9 cellular contexts compared by ENCODE assay signal in genomic region chr1:94093996-94094395, GRCh38. TPM values are rescaled to one million over a fixed set of nuclear protein-coding genes. Genes with fewer than 3 reads are reported as not detected.
DNase-seq lines count a peak whose midpoint lies in the region; ATAC-seq, FAIRE-seq and TF ChIP-seq lines count a peak whose summit lies in the region.
"Had no signal": no experiment of that assay in that cellular context is flagged by ENCODE, and none has a peak within 500 bp of the region (broad histone marks: within the 10 kb centered on the region; RNA-seq: fewer than 3 reads in every experiment).

No MANE protein-coding gene starts in this region.

- intact Hi-C loops in cardiac septum (cut with DNase I): no loop called here

- H3K4me3 Mint-ChIP-seq in endothelial cell (ENCODE audit: unreplicated experiment) (no peak overlapping the region), neural crest cell (peak overlapping the region; percentile 11)

- H3K4me1 Mint-ChIP-seq in endothelial cell (ENCODE audit: unreplicated experiment) (peaks cover 56% of the 10 kb centered on the region), neural crest cell (peaks cover 52% of the 10 kb centered on the region)

- peaks cover 0 to 60% of the 10 kb centered on the region in 2 donors for H3K4me1 ChIP-seq in right atrium auricular region

- no peaks in the 10 kb centered on the region for H3K27me3 ChIP-seq in right atrium auricular region

- no peaks in the 10 kb centered on the region for H3K36me3 ChIP-seq in right atrium auricular region

- TF ChIP-seq CTCF in right atrium auricular region (IDR thresholded peaks at IDR 0.05): no peak
- no peak for TF ChIP-seq CTCF in endothelial cell (IDR thresholded peaks at IDR 0.05; ENCODE audit: unreplicated experiment)
- TF ChIP-seq CTCF in neural crest cell (conservative IDR thresholded peaks at IDR 0.05): no peak

- no peak for ATAC-seq in HG02623 (IDR thresholded peaks at IDR 0.05; ENCODE audit: unreplicated experiment)
- no peak for ATAC-seq in HG03469 (IDR thresholded peaks at IDR 0.05; ENCODE audit: unreplicated experiment)

- peaks cover 3% of the 10 kb centered on the region for H3K36me3 Mint-ChIP-seq in endothelial cell (ENCODE audit: low read depth, unreplicated experiment)
- no peaks in the 10 kb centered on the region for H3K36me3 Mint-ChIP-seq in neural crest cell (ENCODE audit: low read depth)

- H3K4me3 ChIP-seq in right atrium auricular region: peak overlapping the region in 1 of 2 donors; percentile 5

- peak overlapping the region; percentile 96 for H3K27ac Mint-ChIP-seq in endothelial cell (ENCODE audit: unreplicated experiment)
- peak overlapping the region; percentile 91 for H3K27ac Mint-ChIP-seq in neural crest cell (ENCODE audit: unreplicated experiment)

- peak overlapping the region; percentile 62 to 83 for H3K27ac ChIP-seq in right atrium auricular region
- H3K27ac ChIP-seq: HL-60 had no signal

- H3K9me3 ChIP-seq in right atrium auricular region: no peaks in the 10 kb centered on the region

- H3K9me3 Mint-ChIP-seq in endothelial cell (ENCODE audit: unreplicated experiment): no peaks in the 10 kb centered on the region
- H3K9me3 Mint-ChIP-seq in neural crest cell: no peaks in the 10 kb centered on the region

- no peak for FAIRE-seq in urothelium cell line (lab: Jason Lieb, UNC)

- peaks cover 16% of the 10 kb centered on the region for H3K27me3 Mint-ChIP-seq in endothelial cell (ENCODE audit: unreplicated experiment)
- H3K27me3 Mint-ChIP-seq in neural crest cell (ENCODE audit: low read depth): no peaks in the 10 kb centered on the region

- DNase-seq in right atrium auricular region (ENCODE audit: low spot score) (no peak), cardiac septum (ENCODE audit: low spot score) (no peak), endothelial cell (ENCODE audit: low spot score) (no peak), neural crest cell (ENCODE audit: low read depth, low spot score) (no peak), urothelium cell line (ENCODE audit: low spot score) (peak; percentile 34), nucleus accumbens (lab: John Stamatoyannopoulos, UW) (no peak)

RNA-seq across cellular contexts. Expression of gene ABCA4, which starts 27.0 kb away (rescaled TPM):
- total RNA-seq in right atrium auricular region (under 1 TPM in 1 of 2 donors, not detected in 1; 0.51 TPM), cardiac septum (0.19 TPM), endothelial cell (ENCODE audit: unreplicated experiment) (51.7 TPM), neural crest cell (0.14 and 0.45 TPM in 2 replicates)

Comparison
In these comparisons a context has a peak if more than half of its experiments do, and no peak if none do; other contexts are left out.
1. RNA of gene ABCA4, which starts 27.0 kb away (total RNA-seq): 51.7 TPM in endothelial cell (single experiment); 0.51 TPM in right atrium auricular region, 0.19 TPM in cardiac septum (single experiment) and 0.14 to 0.45 TPM in neural crest cell; every median in the first group is over 10 times any median in the second.